Comparison of ENCODE assay signal across 32 cellular contexts in the genomic region with DNA sequence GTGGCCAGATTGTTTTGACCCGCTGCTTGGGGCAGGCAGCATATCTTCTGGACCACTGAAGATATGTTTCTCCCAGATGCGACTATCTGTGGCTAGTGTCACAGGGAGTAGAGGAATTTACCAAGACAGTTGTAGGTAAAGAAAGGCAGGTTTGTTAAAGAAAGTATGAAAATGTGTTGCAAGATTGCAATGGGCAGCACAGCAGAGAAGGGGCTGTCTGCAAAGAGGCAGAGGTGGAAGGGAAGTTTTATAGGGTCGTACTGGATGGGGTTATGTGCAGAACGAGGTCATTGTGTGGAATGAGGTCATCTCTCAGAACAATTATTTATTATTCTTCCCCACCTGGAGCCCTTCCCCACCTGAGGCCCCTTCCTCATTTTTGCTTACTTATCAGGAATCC.
"Had no signal": no experiment of that assay in that cellular context is flagged by ENCODE, and none has a peak within 500 bp of the region (broad histone marks: within the 10 kb centered on the region; RNA-seq: fewer than 3 reads in every experiment).

No MANE protein-coding gene starts in this region.

- H3K27me3 ChIP-seq: adrenal gland, ascending aorta, body of pancreas, brain microvascular endothelial cell, breast epithelium, cardiac muscle cell had no signal

- ATAC-seq: activated naive CD4-positive, alpha-beta T cell treated with anti-CD3 and anti-CD28 coated beads, Interleukin-2, amount 50 U/mL, for 72 hours; activated naive CD8-positive, alpha-beta T cell treated with anti-CD3 and anti-CD28 coated beads, Interleukin-2, amount 50 U/mL, for 24 hours; activated T-cell treated with anti-CD3 and anti-CD28 coated beads, Interleukin-2, amount 50 U/mL, for 4 hours; activated T-cell treated with anti-CD3 and anti-CD28 coated beads, Interleukin-2, amount 50 U/mL, for 72 hours; activated T-helper 17 cell treated with anti-CD3 and anti-CD28 coated beads, Interleukin-2, amount 50 U/mL, for 72 hours; body of pancreas had no signal

- H3K4me1 ChIP-seq: adrenal gland, body of pancreas, breast epithelium had no signal

- H3K36me3 ChIP-seq: adrenal gland, ascending aorta, brain microvascular endothelial cell, breast epithelium, cardiac muscle cell had no signal

- H3K9me3 ChIP-seq: adrenal gland, ascending aorta, body of pancreas, breast epithelium had no signal

- FAIRE-seq: bronchial epithelial cell, colon had no signal

- DNase-seq: activated effector memory CD4-positive, alpha-beta T cell treated with anti-CD3 and anti-CD28 coated beads, Interleukin-2, amount 50 U/mL, for 16 hours; activated effector memory CD4-positive, alpha-beta T cell treated with Interleukin-2 at 50 U/mL for 16 hours; activated gamma-delta T cell; activated gamma-delta T cell treated with Interleukin-2 at 50 U/mL for 16 hours; activated naive CD4-positive, alpha-beta T cell; activated naive CD4-positive, alpha-beta T cell treated with anti-CD3 and anti-CD28 coated beads for 36 hours; activated naive CD4-positive, alpha-beta T cell treated with anti-CD3 and anti-CD28 coated beads, Interleukin-2, amount 10 ng/mL, durations not matched to agents 7 days and 5 days; activated naive CD4-positive, alpha-beta T cell treated with anti-CD3 and anti-CD28 coated beads, Interleukin-2, amount 50 U/mL, for 16 hours; activated naive CD4-positive, alpha-beta T cell treated with Interleukin-2 at 50 U/mL for 16 hours; activated naive CD8-positive, alpha-beta T cell treated with anti-CD3 and anti-CD28 coated beads for 36 hours; activated naive CD8-positive, alpha-beta T cell treated with anti-CD3 and anti-CD28 coated beads, Interleukin-2, amount 10 ng/mL, durations not matched to agents 7 days and 5 days; activated naive CD8-positive, alpha-beta T cell treated with anti-CD3 and anti-CD28 coated beads, Interleukin-2, amount 50 U/mL, for 24 hours; activated T-cell treated with anti-CD3 and anti-CD28 coated beads, Interleukin-2, amount 50 U/mL, for 4 hours; activated T-cell treated with anti-CD3 and anti-CD28 coated beads, Interleukin-2, amount 50 U/mL, for 48 hours; activated T-cell treated with anti-CD3 and anti-CD28 coated beads, Interleukin-2, amount 50 U/mL, for 72 hours; adrenal gland; amniotic stem cell; amygdala; anterior cingulate cortex; aorta; body of pancreas; brain microvascular endothelial cell; caudate nucleus; central memory CD4-positive, alpha-beta T cell; cerebellar nuclear complex had no signal

- H3K27ac ChIP-seq: adrenal gland, ascending aorta, body of pancreas, brain microvascular endothelial cell, breast epithelium had no signal

- H3K4me3 ChIP-seq: adrenal gland, ascending aorta, body of pancreas, breast epithelium, cardiac muscle cell had no signal
